ENCODE assay signal across 14 cellular contexts in the genomic region with DNA sequence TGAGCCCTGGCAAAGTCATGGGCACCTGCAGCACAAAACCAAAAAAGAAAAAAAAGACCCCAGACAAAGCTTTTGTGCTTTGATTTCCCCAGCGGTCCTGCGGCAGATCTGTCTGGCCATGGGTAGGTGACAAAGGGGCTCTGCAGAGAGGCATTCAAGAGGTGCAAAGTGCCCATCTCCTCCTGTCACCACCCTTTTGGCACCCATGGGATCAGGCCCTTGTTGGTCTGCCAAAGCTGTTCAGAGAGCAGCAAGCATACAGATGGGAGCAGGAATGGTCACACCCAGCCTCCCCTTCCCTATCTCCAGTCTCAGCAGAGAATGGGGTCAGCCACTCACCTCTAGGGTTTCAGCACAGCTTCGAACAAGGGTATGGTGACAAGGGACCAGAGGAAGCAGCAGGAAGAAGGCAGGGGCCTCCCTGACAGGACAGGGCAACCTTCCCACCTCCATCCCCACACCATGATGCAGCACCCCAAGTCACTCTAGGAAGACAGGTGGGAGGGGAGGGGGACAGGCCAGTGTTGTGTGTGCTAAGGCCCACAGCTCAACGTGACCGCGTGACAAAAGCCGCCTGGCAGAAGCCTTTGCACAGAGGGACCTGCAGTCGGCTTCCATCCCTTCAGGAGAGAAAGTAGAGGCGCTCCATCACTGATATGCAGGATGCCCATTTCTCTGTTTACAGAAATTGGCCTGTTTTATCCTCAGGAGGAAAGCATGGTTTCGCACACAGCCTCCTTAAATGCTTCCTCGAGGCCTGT. TPM values are rescaled to one million over a fixed set of nuclear protein-coding genes. Genes with fewer than 3 reads are reported as not detected.
DNase-seq lines count a peak whose midpoint lies in the region; ATAC-seq and TF ChIP-seq lines count a peak whose summit lies in the region.
"Had no signal": no experiment of that assay in that cellular context is flagged by ENCODE, and none has a peak within 500 bp of the region (broad histone marks: within the 10 kb centered on the region; RNA-seq: fewer than 3 reads in every experiment).

No MANE protein-coding gene starts in this region.

- H3K9me3 Mint-ChIP-seq in endothelial cell (ENCODE audit: unreplicated experiment) = no peaks in the 10 kb centered on the region
- H3K9me3 Mint-ChIP-seq in neural progenitor cell = no peaks in the 10 kb centered on the region

- peaks cover 68% of the 10 kb centered on the region for H3K4me1 ChIP-seq in BLaER1
- peaks cover 98% of the 10 kb centered on the region for H3K4me1 ChIP-seq in Loucy (ENCODE audit: insufficient read depth, low read length, poor library complexity, severe bottlenecking)
- peaks cover 5% of the 10 kb centered on the region for H3K4me1 ChIP-seq in neural progenitor cell

- no peaks in the 10 kb centered on the region for H3K9me2 ChIP-seq in Loucy (replicated peaks; ENCODE audit: low read depth, low read length)

- no peak for ATAC-seq in HG02763 (IDR thresholded peaks at IDR 0.05; ENCODE audit: unreplicated experiment)
- no peak for ATAC-seq in GM18907 (IDR thresholded peaks at IDR 0.05; ENCODE audit: unreplicated experiment)
- ATAC-seq in GM18861 (IDR thresholded peaks at IDR 0.05; ENCODE audit: unreplicated experiment) = no peak
- no peak for ATAC-seq in HG03520 (IDR thresholded peaks at IDR 0.05; ENCODE audit: unreplicated experiment)
- ATAC-seq: sciatic nerve had no signal

- H3K36me3 ChIP-seq in BLaER1 = peaks cover 70% of the 10 kb centered on the region
- peaks cover 14% of the 10 kb centered on the region; the same call in 1 of the 2 replicates for H3K36me3 ChIP-seq in Loucy (ENCODE audit: insufficient read depth, low read length)
- H3K36me3 ChIP-seq in neural progenitor cell = no peaks in the 10 kb centered on the region

- DNase-seq in endothelial cell (ENCODE audit: low spot score) (no peak), neural progenitor cell (ENCODE audit: low spot score) (no peak)
- DNase-seq: activated CD4-positive, alpha-beta T cell treated with anti-CD3 and anti-CD28 coated beads for 48 hours; AML-193; effector memory CD4-positive, alpha-beta T cell; NCI-H1417 had no signal

- peaks cover 21% of the 10 kb centered on the region for H3K27me3 Mint-ChIP-seq in endothelial cell (ENCODE audit: unreplicated experiment)
- H3K27me3 Mint-ChIP-seq in neural progenitor cell (ENCODE audit: insufficient read depth, low read depth) = peaks cover 12% of the 10 kb centered on the region

- peaks cover 15% of the 10 kb centered on the region for H4K20me1 ChIP-seq in BLaER1
- peaks cover 21% of the 10 kb centered on the region for H4K20me1 ChIP-seq in Loucy (ENCODE audit: insufficient read depth, low read length, poor library complexity, severe bottlenecking)
- H4K20me1 ChIP-seq in neural progenitor cell (ENCODE audit: low read depth) = peaks cover 53% of the 10 kb centered on the region

- H3K4me3 Mint-ChIP-seq in endothelial cell (ENCODE audit: unreplicated experiment) (peak overlapping the region; percentile 7), neural progenitor cell (no peak overlapping the region)

- H3K4me2 ChIP-seq in BLaER1 (peak overlapping the region; percentile 83), Loucy (ENCODE audit: low read depth, low read length, poor library complexity, severe bottlenecking) (peak overlapping the region; percentile 96), neural progenitor cell (no peak overlapping the region)

- no peaks in the 10 kb centered on the region for H3K9me3 ChIP-seq in BLaER1
- no peaks in the 10 kb centered on the region for H3K9me3 ChIP-seq in Loucy (ENCODE audit: insufficient read depth, low read depth, low read length)
- H3K9me3 ChIP-seq in neural progenitor cell (ENCODE audit: low read depth) = no peaks in the 10 kb centered on the region

- peaks cover 10% of the 10 kb centered on the region for H3F3A ChIP-seq in Loucy (ENCODE audit: low read depth)
- peaks cover 7% of the 10 kb centered on the region for H3F3A ChIP-seq in neural progenitor cell (ENCODE audit: low read depth)

- H3K9ac ChIP-seq in BLaER1 (peak overlapping the region; percentile 67; the same call in 1 of the 2 replicates), Loucy (ENCODE audit: low read depth, low read length, poor library complexity, severe bottlenecking) (peak overlapping the region; percentile 81), neural progenitor cell (no peak overlapping the region)

- peaks cover 94% of the 10 kb centered on the region for H3K79me2 ChIP-seq in Loucy (ENCODE audit: insufficient read depth, low read length)
- H3K79me2 ChIP-seq in neural progenitor cell (ENCODE audit: low read depth) = peaks cover under 1% of the 10 kb centered on the region

- H3K4me3 ChIP-seq in BLaER1 (no peak overlapping the region), Loucy (ENCODE audit: low read length, poor library complexity, severe bottlenecking) (peak overlapping the region; percentile 72), neural progenitor cell (no peak overlapping the region)
- H3K4me3 ChIP-seq: SK-N-MC had no signal

- no peak overlapping the region for H2AFZ ChIP-seq in Loucy (ENCODE audit: low read length)
- H2AFZ ChIP-seq in neural progenitor cell (replicated peaks) = no peak overlapping the region

- H3K27ac ChIP-seq in BLaER1 = peak overlapping the region; percentile 87
- no peak overlapping the region for H3K27ac ChIP-seq in neural progenitor cell
- H3K27ac ChIP-seq: SK-N-MC had no signal

- H3K36me3 Mint-ChIP-seq in endothelial cell (ENCODE audit: low read depth, unreplicated experiment) (peaks cover 23% of the 10 kb centered on the region), neural progenitor cell (peaks cover 33% of the 10 kb centered on the region)

- H3K27ac Mint-ChIP-seq in endothelial cell (ENCODE audit: unreplicated experiment) (peak overlapping the region; percentile 24), neural progenitor cell (peak overlapping the region; percentile 51)

- H3K27me3 ChIP-seq in BLaER1 (no peaks in the 10 kb centered on the region), Loucy (ENCODE audit: insufficient read depth, low read length, poor library complexity, severe bottlenecking) (no peaks in the 10 kb centered on the region), neural progenitor cell (no peaks in the 10 kb centered on the region)

- TF ChIP-seq CTCF in Loucy (conservative IDR thresholded peaks at IDR 0.05; ENCODE audit: low read length) (no peak), endothelial cell (IDR thresholded peaks at IDR 0.05; ENCODE audit: unreplicated experiment) (no peak), neural progenitor cell (IDR thresholded peaks at IDR 0.05) (no peak)

- H3K4me1 Mint-ChIP-seq in endothelial cell (ENCODE audit: unreplicated experiment) = peaks cover 49% of the 10 kb centered on the region
- peaks cover 30% of the 10 kb centered on the region for H3K4me1 Mint-ChIP-seq in neural progenitor cell

RNA-seq across cellular contexts. Expression of a gene that starts 6.3 kb away (rescaled TPM):
- total RNA-seq in endothelial cell (ENCODE audit: unreplicated experiment) (27.7 TPM), neural progenitor cell (ENCODE audit: low replicate concordance) (35.0 and 36.6 TPM in 2 replicates)

RNA-seq across cellular contexts. Expression of a gene that starts 42.9 kb away (rescaled TPM):
- total RNA-seq in endothelial cell (ENCODE audit: unreplicated experiment) = 19.5 TPM
- total RNA-seq in neural progenitor cell (ENCODE audit: low replicate concordance) = 7.6 and 10.7 TPM in 2 replicates

RNA-seq across cellular contexts. Expression of a gene that starts 56.7 kb away (rescaled TPM):
- total RNA-seq in endothelial cell (ENCODE audit: unreplicated experiment) (32.8 TPM), neural progenitor cell (ENCODE audit: low replicate concordance) (12.4 and 32.1 TPM in 2 replicates)
